In genomic region chr22:22787805-22788459, GRCh38 we compare ENCODE assay signal across 8 cellular contexts.
DNase-seq lines count a peak whose midpoint lies in the region; ATAC-seq and TF ChIP-seq lines count a peak whose summit lies in the region.

No MANE protein-coding gene starts in this region.

- POLR2A ChIA-PET in Panc1 (lab: Charles Lee), result no interaction called here

- H3K36me3 ChIP-seq in H7 (replicated peaks; ENCODE audit: control insufficient read depth, insufficient read depth, low read length) (no peaks in the 10 kb centered on the region), Panc1 (ENCODE audit: control insufficient read depth, insufficient read depth, low read length) (no peaks in the 10 kb centered on the region)

- in situ Hi-C loops in Panc1 (cut with HindIII; ENCODE audit: low pct_unique_long_range_greater_than_20kb, low sequenced_read_pairs), result no loop called here

- CTCF ChIA-PET in Panc1 (lab: Charles Lee), result interaction anchor here (1.5 to 2.2 kb wide), 2 partner anchors 89 to 96 kb away, joined by 8 to 12 read pairs; no protein-coding TSS in a partner anchor

- peak; percentile 85 for TF ChIP-seq CTCF in Panc1 (IDR thresholded peaks at IDR 0.05)

- peak; percentile 13 to 28 for DNase-seq in AML-193 (lab: John Stamatoyannopoulos, UW)
- peak; percentile 85 for DNase-seq in H7
- DNase-seq in Panc1 (ENCODE audit: low read depth, low spot score), result peak; percentile 25
- peak; percentile 50 to 59 for DNase-seq in activated T-helper 1 cell treated with anti-CD3 and anti-CD28 coated beads, Interleukin-2, amount 50 U/mL, for 16 hours (ENCODE audit: low read depth in 1 of 2, low spot score in 1 of 2)
- DNase-seq in glomerular visceral epithelial cell (ENCODE audit: extremely low spot score), result peak; percentile 26
- DNase-seq in retina, result peak; percentile 51

- H3K4me1 ChIP-seq in Panc1 (ENCODE audit: control insufficient read depth, insufficient read depth, low read length), result no peaks in the 10 kb centered on the region

- H3K27ac ChIP-seq in Panc1 (ENCODE audit: low read length), result no peak overlapping the region

- no peak overlapping the region for H3K4me3 ChIP-seq in H7 (ENCODE audit: insufficient read depth, low read depth, low read length)
- H3K4me3 ChIP-seq in Panc1 (ENCODE audit: low read depth in 2 of 2, low read length in 2 of 2), result no peak overlapping the region

- H3K27me3 ChIP-seq in H7 (ENCODE audit: control insufficient read depth, insufficient read depth, low read length) (peaks cover 21% of the 10 kb centered on the region), Panc1 (ENCODE audit: control insufficient read depth, insufficient read depth, low read length) (peaks cover 4% of the 10 kb centered on the region)

- peak; percentile 91 for ATAC-seq in Panc1
- no peak for ATAC-seq in GM19455 (IDR thresholded peaks at IDR 0.05; ENCODE audit: unreplicated experiment)
- no peak for ATAC-seq in GM18517 (IDR thresholded peaks at IDR 0.05; ENCODE audit: unreplicated experiment)

- BruUV-seq in Panc1 (replicated peaks; lab: Mats Ljungman, UMichigan), result no TSS peak

- H3K9me3 ChIP-seq in Panc1 (ENCODE audit: control insufficient read depth, insufficient read depth, low read depth, low read length), result no peaks in the 10 kb centered on the region

- intact Hi-C loops in Panc1 (cut with micrococcal nuclease; ENCODE audit: unreplicated experiment), result no loop called here

Comparison
In these comparisons a context has a peak if more than half of its experiments do, and no peak if none do; other contexts are left out.
1. DNase-seq: peak in every context shown above with its lines; median percentile 85 in H7; 54 in activated T-helper 1 cell treated with anti-CD3 and anti-CD28 coated beads, Interleukin-2, amount 50 U/mL, for 16 hours; 51 in retina; 26 in glomerular visceral epithelial cell; 25 in Panc1; 20 in AML-193.